ENCODE assay signal across 15 cellular contexts in genomic region chr10:33052476-33052875, GRCh38.
"Had no signal": no experiment of that assay in that cellular context is flagged by ENCODE, and none has a peak within 500 bp of the region (broad histone marks: within the 10 kb centered on the region; RNA-seq: fewer than 3 reads in every experiment).

No MANE protein-coding gene starts in this region.

- H3K27ac ChIP-seq: lower lobe of right lung, neural progenitor cell, ovary, sigmoid colon, thoracic aorta, WERI-Rb-1 had no signal

- DNase-seq: activated CD4-positive, alpha-beta T cell treated with anti-CD3 and anti-CD28 coated beads for 36 hours; activated CD8-positive, alpha-beta memory T cell treated with anti-CD3 and anti-CD28 coated beads for 24 hours; activated gamma-delta T cell; amygdala; hippocampal formation; kidney glomerular epithelial cell; lower lobe of right lung; ovary; sigmoid colon; stimulated activated CD4-positive, alpha-beta T cell treated with anti-CD3 and anti-CD28 coated beads, Interleukin-2, amount 100 ng/mL, for 48 hours; stimulated activated naive CD8-positive, alpha-beta T cell treated with anti-CD3 and anti-CD28 coated beads, Interleukin-15, amount 100 ng/mL, for 72 hours; T1000; WERI-Rb-1 had no signal

- H3K9me3 ChIP-seq: lower lobe of right lung, ovary, sigmoid colon, thoracic aorta had no signal

- H3K4me1 ChIP-seq: lower lobe of right lung, neural progenitor cell, sigmoid colon had no signal

- H3K4me3 ChIP-seq: lower lobe of right lung, neural progenitor cell, ovary, sigmoid colon, thoracic aorta had no signal

- H3K9ac ChIP-seq: neural progenitor cell had no signal

- H3K27me3 ChIP-seq: neural progenitor cell, ovary, sigmoid colon had no signal

- H3K36me3 ChIP-seq: lower lobe of right lung, neural progenitor cell, ovary, sigmoid colon, thoracic aorta, WERI-Rb-1 had no signal
